ENCODE assay signal across 12 cellular contexts in genomic region chr13:99382428-99383133, GRCh38.
A peak's percentile ranks its signal among the peaks of the same experiment; 100 is the strongest.
DNase-seq lines count a peak whose midpoint lies in the region; ATAC-seq and TF ChIP-seq lines count a peak whose summit lies in the region.
"Had no signal": no experiment of that assay in that cellular context is flagged by ENCODE, and none has a peak within 500 bp of the region (broad histone marks: within the 10 kb centered on the region; RNA-seq: fewer than 3 reads in every experiment).

No MANE protein-coding gene starts in this region.

- no peaks in the 10 kb centered on the region; the same call in 2 of the 3 replicates for H3K9me3 Mint-ChIP-seq in GM23338

- H3K4me3 ChIP-seq in GM23338 (no peak overlapping the region), colonic mucosa (no peak overlapping the region), aorta (ENCODE audit: low read length in 2 of 2) (no peak overlapping the region), prostate gland (no peak overlapping the region)

- 0 out of 2 replicates have a peak, but pooled peaks cover 5% of the 10 kb centered on the region for H3F3A ChIP-seq in GM23338 (replicated peaks; ENCODE audit: low read depth)

- H3K9ac ChIP-seq in colonic mucosa (ENCODE audit: low read depth in 2 of 2, low read length in 2 of 2): no peak overlapping the region

- no peaks in the 10 kb centered on the region for H3K9me2 ChIP-seq in GM23338 (ENCODE audit: insufficient read depth)

- H3K4me1 Mint-ChIP-seq in GM23338: peaks cover 49% of the 10 kb centered on the region

- no peak overlapping the region for H3K4me2 ChIP-seq in GM23338

- H3K36me3 ChIP-seq in GM23338 (ENCODE audit: insufficient read depth): peaks cover 6% of the 10 kb centered on the region; the same call in 1 of the 2 replicates
- no peaks in the 10 kb centered on the region for H3K36me3 ChIP-seq in colonic mucosa
- H3K36me3 ChIP-seq in aorta (ENCODE audit: control insufficient read depth in 1 of 2, insufficient read depth in 2 of 2, low read length in 1 of 2): peaks cover 0 to 4% of the 10 kb centered on the region in 2 donors
- H3K36me3 ChIP-seq in prostate gland: no peaks in the 10 kb centered on the region

- no peak for TF ChIP-seq POLR2A in prostate gland (IDR thresholded peaks at IDR 0.05)

- H3K9me3 ChIP-seq in colonic mucosa (no peaks in the 10 kb centered on the region), aorta (ENCODE audit: control insufficient read depth, low read length) (no peaks in the 10 kb centered on the region), prostate gland (no peaks in the 10 kb centered on the region)

- no peaks in the 10 kb centered on the region for H4K20me1 ChIP-seq in GM23338 (replicated peaks; ENCODE audit: insufficient read depth)

- peaks cover 6% of the 10 kb centered on the region; the same call in 2 of the 3 replicates for H3K36me3 Mint-ChIP-seq in GM23338 (ENCODE audit: low read depth)

- H3K4me3 Mint-ChIP-seq in GM23338: no peak overlapping the region

- H3K27me3 ChIP-seq in GM23338 (ENCODE audit: insufficient read depth) (no peaks in the 10 kb centered on the region), colonic mucosa (no peaks in the 10 kb centered on the region), aorta (ENCODE audit: control insufficient read depth in 1 of 2, insufficient read depth in 2 of 2, low read length in 1 of 2) (no peaks in the 10 kb centered on the region), prostate gland (replicated peaks; ENCODE audit: insufficient read depth) (no peaks in the 10 kb centered on the region)

- no peak overlapping the region for H2AFZ ChIP-seq in GM23338

- DNase-seq in GM23338 (ENCODE audit: low spot score) (no peak), colonic mucosa (peak; percentile 45), posterior vena cava (ENCODE audit: low spot score) (peak; percentile 68), NCI-H1436 (lab: John Stamatoyannopoulos, UW) (no peak), aorta (no peak), NCI-H1436 treated with DMSO at 0.1 percent for 48 hours (lab: John Stamatoyannopoulos, UW) (no peak), prostate gland (ENCODE audit: low spot score) (no peak)
- peak; percentile 36 to 51 for DNase-seq in activated CD4-positive, alpha-beta T cell treated with anti-CD3 and anti-CD28 coated beads, Interleukin-2, amount 50 U/mL, for 48 hours
- DNase-seq: DMS79, kidney glomerular epithelial cell, NCI-H2081 treated with DMSO at 0.1 percent for 48 hours, right cardiac atrium had no signal

- intact Hi-C loops in colonic mucosa (cut with DNase I): no loop called here
- intact Hi-C loops in posterior vena cava (cut with DNase I): loop anchor here in 1 of 2 donors (5.0 kb wide), 1 partner anchor 95 kb away; no protein-coding TSS in a partner anchor
- intact Hi-C loops in aorta (cut with DNase I): no loop called here
- intact Hi-C loops in prostate gland (cut with DNase I): no loop called here

- H3K79me2 ChIP-seq in GM23338 (replicated peaks; ENCODE audit: insufficient read depth): no peaks in the 10 kb centered on the region

- TF ChIP-seq CTCF in GM23338 (conservative IDR thresholded peaks at IDR 0.05; ENCODE audit: low read depth in 2 of 2) (no peak), colonic mucosa (IDR thresholded peaks at IDR 0.05) (no peak), prostate gland (IDR thresholded peaks at IDR 0.05) (no peak)

- H3K27ac Mint-ChIP-seq in GM23338: peak overlapping the region; percentile 81

- H3K27ac ChIP-seq in GM23338 (ENCODE audit: low read depth) (no peak overlapping the region), colonic mucosa (peak overlapping the region; percentile 14), aorta (ENCODE audit: low read depth in 1 of 2, low read length in 2 of 2) (no peak overlapping the region), prostate gland (no peak overlapping the region)

- peaks cover 19% of the 10 kb centered on the region for H3K4me1 ChIP-seq in GM23338 (ENCODE audit: insufficient read depth)
- no peaks in the 10 kb centered on the region for H3K4me1 ChIP-seq in colonic mucosa
- no peaks in the 10 kb centered on the region for H3K4me1 ChIP-seq in aorta (ENCODE audit: control insufficient read depth in 1 of 2, insufficient read depth in 2 of 2, low read length in 2 of 2)
- no peaks in the 10 kb centered on the region for H3K4me1 ChIP-seq in prostate gland (replicated peaks)

- ATAC-seq in GM23338 (no peak), aorta (ENCODE audit: low FRiP score) (no peak)

- peaks cover 12% of the 10 kb centered on the region for H3K27me3 Mint-ChIP-seq in GM23338 (ENCODE audit: insufficient read depth, low read depth, poor library complexity)

- WGBS in aorta, 2 donors: 87 to 94% methylated on average over 9 of the region's 9 CpGs
- 71% methylated on average over 9 of the region's 9 CpGs for WGBS in prostate gland

TF ChIP-seq in GM23338, 12 proteins besides CTCF, POLR2A, EP300 and RAD21 (continues in another document):
- TF ChIP-seq ZNF114 (CRISPR knock-in tag; IDR thresholded peaks at IDR 0.05) (no peak), EZH2phosphoT487 (IDR thresholded peaks at IDR 0.05; ENCODE audit: unreplicated experiment) (no peak), JUNB (IDR thresholded peaks at IDR 0.05; ENCODE audit: unreplicated experiment) (no peak), POLR2AphosphoS5 (IDR thresholded peaks at IDR 0.05; ENCODE audit: low read depth) (no peak), NANOG (IDR thresholded peaks at IDR 0.05; ENCODE audit: borderline replicate concordance) (no peak), STAT1 (IDR thresholded peaks at IDR 0.05; ENCODE audit: unreplicated experiment) (no peak), CREB1 (CRISPR knock-in tag; IDR thresholded peaks at IDR 0.05; ENCODE audit: low read depth) (no peak), ZNF462 (CRISPR knock-in tag; IDR thresholded peaks at IDR 0.05) (no peak), EZH2 (IDR thresholded peaks at IDR 0.05; ENCODE audit: low read depth, unreplicated experiment) (no peak), ZNF331 (CRISPR knock-in tag; IDR thresholded peaks at IDR 0.05; ENCODE audit: low read depth) (no peak)

Comparison
In these comparisons a context has a peak if more than half of its experiments do, and no peak if none do; other contexts are left out.
1. DNase-seq: peak in activated CD4-positive, alpha-beta T cell treated with anti-CD3 and anti-CD28 coated beads, Interleukin-2, amount 50 U/mL, for 48 hours (2 of 2), colonic mucosa (single experiment) and posterior vena cava (single experiment); none in GM23338 (single experiment), NCI-H1436 (single experiment), aorta (0 of 2), NCI-H1436 treated with DMSO at 0.1 percent for 48 hours (single experiment) and prostate gland (single experiment).